Comparison of ENCODE assay signal across 20 cellular contexts in the genomic region with DNA sequence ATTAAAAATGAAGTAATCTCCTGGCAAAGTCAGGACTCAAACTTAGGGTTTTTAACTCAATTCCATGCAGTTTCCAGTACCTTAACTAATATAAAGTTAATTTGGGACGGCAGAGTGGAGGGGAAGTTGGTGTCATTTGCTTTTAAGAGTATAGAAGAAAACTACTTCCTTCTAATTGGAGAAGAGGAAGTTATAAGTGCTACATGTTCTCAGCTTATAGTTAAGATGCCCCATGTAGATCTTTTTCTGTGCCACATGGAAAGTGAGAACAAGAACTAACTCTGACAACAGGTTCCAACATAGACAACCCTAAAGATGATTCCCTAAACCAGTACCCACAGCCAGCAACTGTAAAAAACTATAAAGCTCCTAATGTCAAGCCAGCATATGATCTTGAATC. TPM values are rescaled to one million over a fixed set of nuclear protein-coding genes. Genes with fewer than 3 reads are reported as not detected.
DNase-seq lines count a peak whose midpoint lies in the region; ATAC-seq and TF ChIP-seq lines count a peak whose summit lies in the region.
"Had no signal": no experiment of that assay in that cellular context is flagged by ENCODE, and none has a peak within 500 bp of the region (broad histone marks: within the 10 kb centered on the region; RNA-seq: fewer than 3 reads in every experiment).

No MANE protein-coding gene starts in this region.

- no peak overlapping the region for H3K4me3 ChIP-seq in BLaER1 treated with 17β-estradiol and CSF1 and Interleukin-3, amounts not matched to agents 10 nM and 100 nM
- no peak overlapping the region for H3K4me3 ChIP-seq in left lung
- H3K4me3 ChIP-seq: body of pancreas, coronary artery had no signal

- H3K4me1 Mint-ChIP-seq in activated CD4-positive, alpha-beta T cell treated with anti-CD3 and anti-CD28 coated beads, Interleukin-2, amount 10 ng/mL, durations not matched to agents 24 days and 14 days = peaks cover 5% of the 10 kb centered on the region

- no peak overlapping the region for H3K9ac ChIP-seq in BLaER1 treated with 17β-estradiol and CSF1 and Interleukin-3, amounts not matched to agents 10 nM and 100 nM

- ATAC-seq in left lung (peak; percentile 30), sciatic nerve (no peak)
- ATAC-seq: body of pancreas; foreskin keratinocyte; left ventricle myocardium superior; stimulated activated naive CD8-positive, alpha-beta T cell treated with anti-CD3 and anti-CD28 coated beads, Interleukin-15, Interleukin-2, amounts not matched to agents 100 U/mL and 50 U/mL, for 24 hours had no signal

- H3K36me3 ChIP-seq in BLaER1 treated with 17β-estradiol and CSF1 and Interleukin-3, amounts not matched to agents 10 nM and 100 nM = peaks cover 76 to 94% (median 86%) of the 10 kb centered on the region in 11 experiments
- peaks cover 7 to 82% of the 10 kb centered on the region in 2 donors for H3K36me3 ChIP-seq in left lung

- no peaks in the 10 kb centered on the region for H3K27me3 Mint-ChIP-seq in activated CD4-positive, alpha-beta T cell treated with anti-CD3 and anti-CD28 coated beads, Interleukin-2, amount 10 ng/mL, durations not matched to agents 24 days and 14 days
- H3K27me3 Mint-ChIP-seq: activated naive CD4-positive, alpha-beta T cell treated with anti-CD3 and anti-CD28 coated beads, Interleukin-2, amount 50 U/mL, for 24 hours had no signal

- no peak overlapping the region for H3K4me3 Mint-ChIP-seq in activated CD4-positive, alpha-beta T cell treated with anti-CD3 and anti-CD28 coated beads, Interleukin-2, amount 10 ng/mL, durations not matched to agents 24 days and 14 days
- H3K4me3 Mint-ChIP-seq: activated naive CD4-positive, alpha-beta T cell treated with anti-CD3 and anti-CD28 coated beads, Interleukin-2, amount 50 U/mL, for 24 hours had no signal

- H3K4me1 ChIP-seq in BLaER1 treated with 17β-estradiol and CSF1 and Interleukin-3, amounts not matched to agents 10 nM and 100 nM = peaks cover 0 to 32% (median 16%) of the 10 kb centered on the region in 10 experiments; a peak in 18 of 20 replicates
- H3K4me1 ChIP-seq in left lung = peaks cover 0 to 48% of the 10 kb centered on the region in 2 donors
- H3K4me1 ChIP-seq: body of pancreas, foreskin keratinocyte had no signal

- TF ChIP-seq CTCF in left lung (IDR thresholded peaks at IDR 0.05) (no peak), GM20000 (IDR thresholded peaks at IDR 0.05; ENCODE audit: extremely low read depth, missing control alignments) (no peak)

- intact Hi-C loops in left lung (cut with DNase I) = no loop called here
- intact Hi-C loops in sciatic nerve (cut with DNase I) = no loop called here
- intact Hi-C loops in activated CD4-positive, alpha-beta T cell treated with anti-CD3 and anti-CD28 coated beads, Interleukin-2, amount 10 ng/mL, durations not matched to agents 24 days and 14 days (cut with micrococcal nuclease) = no loop called here

- H4K20me1 ChIP-seq in BLaER1 treated with 17β-estradiol and CSF1 and Interleukin-3, amounts not matched to agents 10 nM and 100 nM = peaks cover 0 to 97% (median 0%) of the 10 kb centered on the region in 11 experiments; a peak in 8 of 22 replicates

- no peaks in the 10 kb centered on the region for H3K27me3 ChIP-seq in BLaER1 treated with 17β-estradiol and CSF1 and Interleukin-3, amounts not matched to agents 10 nM and 100 nM
- no peaks in the 10 kb centered on the region for H3K27me3 ChIP-seq in left lung
- H3K27me3 ChIP-seq: body of pancreas, foreskin keratinocyte had no signal

- peaks cover 43% of the 10 kb centered on the region for H3K36me3 Mint-ChIP-seq in activated CD4-positive, alpha-beta T cell treated with anti-CD3 and anti-CD28 coated beads, Interleukin-2, amount 10 ng/mL, durations not matched to agents 24 days and 14 days (ENCODE audit: low read depth)

- DNase-seq in KG1 (lab: John Stamatoyannopoulos, UW) = peak; percentile 22
- DNase-seq in SIG-M5 treated with dmso at 0.1 percent for 504 hours (lab: John Stamatoyannopoulos, UW; ENCODE audit: unreplicated experiment) = peak; percentile 91
- DNase-seq in left lung = no peak
- DNase-seq in stimulated activated CD4-positive, alpha-beta T cell treated with anti-CD3 and anti-CD28 coated beads, Interleukin-4, amount 100 ng/mL, for 4 hours = no peak
- DNase-seq in GM20000 (ENCODE audit: low spot score) = no peak
- no peak for DNase-seq in sciatic nerve (ENCODE audit: low spot score)
- DNase-seq in activated CD4-positive, alpha-beta T cell treated with anti-CD3 and anti-CD28 coated beads, Interleukin-2, amount 10 ng/mL, durations not matched to agents 24 days and 14 days = no peak
- DNase-seq: activated CD4-positive, CD25-positive, alpha-beta regulatory T cell treated with anti-CD3 and anti-CD28 coated beads, Interleukin-2, amount 50 U/mL, for 72 hours; body of pancreas; foreskin keratinocyte; HCEC 1CT; left ventricle myocardium superior; MM.1S; NCI-H2081 treated with DMSO at 0.1 percent for 48 hours; NCI-H524 treated with DMSO at 0.1 percent for 48 hours; stimulated activated naive CD8-positive, alpha-beta T cell treated with anti-CD3 and anti-CD28 coated beads, Interleukin-15, Interleukin-2, amounts not matched to agents 100 U/mL and 50 U/mL, for 24 hours; T-helper 1 cell had no signal

- peak overlapping the region in 9 of 11 experiments; percentile 3 to 75 (median 42); a peak in 15 of 22 replicates for H3K4me2 ChIP-seq in BLaER1 treated with 17β-estradiol and CSF1 and Interleukin-3, amounts not matched to agents 10 nM and 100 nM

- peaks cover 0 to 5% (median 0%) of the 10 kb centered on the region in 11 experiments; a peak in 1 of 22 replicates for H3K9me3 ChIP-seq in BLaER1 treated with 17β-estradiol and CSF1 and Interleukin-3, amounts not matched to agents 10 nM and 100 nM (replicated peaks in 1 of 11)
- no peaks in the 10 kb centered on the region for H3K9me3 ChIP-seq in left lung
- H3K9me3 ChIP-seq: body of pancreas had no signal

- H3K27ac ChIP-seq in BLaER1 treated with 17β-estradiol and CSF1 and Interleukin-3, amounts not matched to agents 10 nM and 100 nM = peak overlapping the region in 4 of 11 experiments; percentile 3 to 45 (median 12); a peak in 4 of 22 replicates
- H3K27ac ChIP-seq in left lung = peak overlapping the region in 1 of 2 donors; percentile 43
- H3K27ac ChIP-seq: body of pancreas, coronary artery, foreskin keratinocyte had no signal

- H3K27ac Mint-ChIP-seq in activated CD4-positive, alpha-beta T cell treated with anti-CD3 and anti-CD28 coated beads, Interleukin-2, amount 10 ng/mL, durations not matched to agents 24 days and 14 days = no peak overlapping the region
- H3K27ac Mint-ChIP-seq: activated naive CD4-positive, alpha-beta T cell treated with anti-CD3 and anti-CD28 coated beads, Interleukin-2, amount 50 U/mL, for 24 hours had no signal

- H3K9me3 Mint-ChIP-seq in activated CD4-positive, alpha-beta T cell treated with anti-CD3 and anti-CD28 coated beads, Interleukin-2, amount 10 ng/mL, durations not matched to agents 24 days and 14 days = no peaks in the 10 kb centered on the region
- H3K9me3 Mint-ChIP-seq: activated naive CD4-positive, alpha-beta T cell treated with anti-CD3 and anti-CD28 coated beads, Interleukin-2, amount 50 U/mL, for 24 hours had no signal

RNA-seq across cellular contexts. Expression of gene RRAGC, which starts 11.5 kb away (rescaled TPM):
- total RNA-seq in left lung (10 to 100 TPM; 31.7 to 40.0 TPM), sciatic nerve (28.3 TPM)
- total RNA-seq in activated CD4-positive, alpha-beta T cell treated with anti-CD3 and anti-CD28 coated beads, Interleukin-2, amount 10 ng/mL, durations not matched to agents 24 days and 14 days = 10.9 and 11.0 TPM in 2 replicates

RNA-seq across cellular contexts. Expression of gene MYCBP, which starts 25.1 kb away (rescaled TPM):
- total RNA-seq in left lung (10 to 100 TPM; 16.1 to 22.4 TPM), sciatic nerve (6.5 TPM)
- total RNA-seq in activated CD4-positive, alpha-beta T cell treated with anti-CD3 and anti-CD28 coated beads, Interleukin-2, amount 10 ng/mL, durations not matched to agents 24 days and 14 days = 35.1 and 40.7 TPM in 2 replicates

RNA-seq across cellular contexts. Expression of gene GJA9, which starts 33.3 kb away (rescaled TPM):
- under 1 TPM in 1 of 2 donors, not detected in 1; 0.15 TPM for total RNA-seq in left lung
- total RNA-seq in sciatic nerve = not detected
- total RNA-seq in activated CD4-positive, alpha-beta T cell treated with anti-CD3 and anti-CD28 coated beads, Interleukin-2, amount 10 ng/mL, durations not matched to agents 24 days and 14 days = not detected in 2 replicates
- total RNA-seq: body of pancreas, left ventricle myocardium superior had no signal

Comparison
In these comparisons a context has a peak if more than half of its experiments do, and no peak if none do; other contexts are left out.
1. DNase-seq: peak in KG1 (single experiment) and SIG-M5 treated with dmso at 0.1 percent for 504 hours (single experiment); none in left lung (0 of 2), stimulated activated CD4-positive, alpha-beta T cell treated with anti-CD3 and anti-CD28 coated beads, Interleukin-4, amount 100 ng/mL, for 4 hours (0 of 2), GM20000 (single experiment), sciatic nerve (single experiment) and activated CD4-positive, alpha-beta T cell treated with anti-CD3 and anti-CD28 coated beads, Interleukin-2, amount 10 ng/mL, durations not matched to agents 24 days and 14 days (single experiment).